1 cellular context compared by ENCODE assay signal in genomic region chr6:7463785-7464184, GRCh38.
TF ChIP-seq lines count a peak whose summit lies in the region.

No MANE protein-coding gene starts in this region.

TF ChIP-seq in GM23338, 12 proteins besides CTCF, POLR2A, EP300 and RAD21 (continued from another document):
- TF ChIP-seq ZNF462 (CRISPR knock-in tag; IDR thresholded peaks at IDR 0.05) (no peak), EZH2phosphoT487 (IDR thresholded peaks at IDR 0.05; ENCODE audit: unreplicated experiment) (no peak)
